ENCODE assay signal across 15 cellular contexts in genomic region chr18:24725644-24726043, GRCh38.
DNase-seq lines count a peak whose midpoint lies in the region; ATAC-seq and TF ChIP-seq lines count a peak whose summit lies in the region.
"Had no signal": no experiment of that assay in that cellular context is flagged by ENCODE, and none has a peak within 500 bp of the region (broad histone marks: within the 10 kb centered on the region; RNA-seq: fewer than 3 reads in every experiment).

No MANE protein-coding gene starts in this region.

- no peaks in the 10 kb centered on the region for H3K79me2 ChIP-seq in SK-N-SH (ENCODE audit: insufficient read depth)
- H3K79me2 ChIP-seq in OCI-LY7 (ENCODE audit: insufficient read depth, low read depth, low read length), result no peaks in the 10 kb centered on the region

- H3K4me2 ChIP-seq in SK-N-SH (no peak overlapping the region), OCI-LY7 (ENCODE audit: low read length) (no peak overlapping the region)

- H3K27me3 Mint-ChIP-seq in brain (peaks cover 9% of the 10 kb centered on the region), glutamatergic neuron (ENCODE audit: unreplicated experiment) (peaks cover 6% of the 10 kb centered on the region)

- H3K4me3 ChIP-seq in SK-N-SH (ENCODE audit: low read depth in 2 of 2, low read length in 1 of 2) (no peak overlapping the region), OCI-LY7 (ENCODE audit: low read depth, low read length, poor library complexity, severe bottlenecking) (no peak overlapping the region)

- DNase-seq in SK-N-SH, result peak; percentile 30
- DNase-seq in glutamatergic neuron, result no peak
- DNase-seq in CD1c-positive myeloid dendritic cell (ENCODE audit: extremely low spot score), result no peak
- DNase-seq in OCI-LY7 (ENCODE audit: low spot score), result no peak
- DNase-seq: CD4-positive, CD25-positive, alpha-beta regulatory T cell; EL; Kasumi-1; NCI-H1048; NCI-H1436; NCI-H2029 had no signal

- peak overlapping the region in 3 of 5 experiments; percentile 62 to 75 (median 67) for H3K27ac Mint-ChIP-seq in brain
- H3K27ac Mint-ChIP-seq in glutamatergic neuron (ENCODE audit: unreplicated experiment), result peak overlapping the region; percentile 23
- H3K27ac Mint-ChIP-seq: B cell; CD4-positive, CD25-positive, alpha-beta regulatory T cell had no signal

- 40% methylated on average over 4 of the region's 4 CpGs for WGBS in SK-N-SH (ENCODE audit: low lambda C conversion rate)

- H3K36me3 ChIP-seq in SK-N-SH (replicated peaks in 1 of 2; ENCODE audit: control insufficient read depth in 1 of 2, insufficient read depth in 2 of 2, low read length in 1 of 2) (no peaks in the 10 kb centered on the region), OCI-LY7 (ENCODE audit: insufficient read depth, low read length) (no peaks in the 10 kb centered on the region)
- H3K36me3 ChIP-seq: SJCRH30 had no signal

- H3F3A ChIP-seq in SK-N-SH (replicated peaks; ENCODE audit: insufficient read depth), result no peaks in the 10 kb centered on the region

- H3K36me3 Mint-ChIP-seq in brain, result no peaks in the 10 kb centered on the region
- no peaks in the 10 kb centered on the region for H3K36me3 Mint-ChIP-seq in glutamatergic neuron (ENCODE audit: unreplicated experiment)
- H3K36me3 Mint-ChIP-seq: CD4-positive, CD25-positive, alpha-beta regulatory T cell had no signal

- TF ChIP-seq RAD21 in SK-N-SH (IDR thresholded peaks at IDR 0.05; ENCODE audit: low read length), result no peak

- TF ChIP-seq CTCF in SK-N-SH (IDR thresholded peaks at IDR 0.05) (no peak), brain (conservative IDR thresholded peaks at IDR 0.05) (no peak), glutamatergic neuron (IDR thresholded peaks at IDR 0.05; ENCODE audit: partially characterized antibody, unreplicated experiment) (no peak), OCI-LY7 (conservative IDR thresholded peaks at IDR 0.05; ENCODE audit: low read length) (no peak)

- H3K9me3 Mint-ChIP-seq in brain (peaks cover 0 to 10% (median 2%) of the 10 kb centered on the region in 5 experiments), glutamatergic neuron (ENCODE audit: unreplicated experiment) (peaks cover 2% of the 10 kb centered on the region)

- H3K27ac ChIP-seq in SK-N-SH (ENCODE audit: low read depth in 2 of 2, low read length in 1 of 2), result no peak overlapping the region
- no peak overlapping the region for H3K27ac ChIP-seq in OCI-LY7 (ENCODE audit: low read depth, low read length, poor library complexity, severe bottlenecking)
- H3K27ac ChIP-seq: SJCRH30 had no signal

- H3K27me3 ChIP-seq in SK-N-SH (ENCODE audit: insufficient read depth), result peaks cover under 1% of the 10 kb centered on the region; the same call in 1 of the 2 replicates
- H3K27me3 ChIP-seq: SJCRH30 had no signal

- H3K4me1 ChIP-seq in SK-N-SH (ENCODE audit: control insufficient read depth in 1 of 2, insufficient read depth in 2 of 2, low read depth in 1 of 2, low read length in 1 of 2) (peaks cover 0 to 3% of the 10 kb centered on the region in 2 experiments; a peak in 2 of 4 replicates), OCI-LY7 (ENCODE audit: insufficient read depth, low read length, poor library complexity, severe bottlenecking) (no peaks in the 10 kb centered on the region)

- H3K4me3 Mint-ChIP-seq in brain, result no peak overlapping the region
- H3K4me3 Mint-ChIP-seq in glutamatergic neuron (ENCODE audit: unreplicated experiment), result no peak overlapping the region
- H3K4me3 Mint-ChIP-seq: B cell; CD4-positive, CD25-positive, alpha-beta regulatory T cell had no signal

- intact Hi-C loops in OCI-LY7 (cut with micrococcal nuclease; ENCODE audit: unreplicated experiment), result loop anchor here (1.0 to 5.0 kb wide), 4 partner anchors 125 to 368 kb away; no protein-coding TSS in a partner anchor

- H3K9me2 ChIP-seq in SK-N-SH (no peaks in the 10 kb centered on the region), OCI-LY7 (ENCODE audit: insufficient read depth, low read length) (no peaks in the 10 kb centered on the region)

- no peaks in the 10 kb centered on the region for H4K20me1 ChIP-seq in SK-N-SH (ENCODE audit: insufficient read depth)
- no peaks in the 10 kb centered on the region for H4K20me1 ChIP-seq in OCI-LY7 (ENCODE audit: insufficient read depth, low read length)

- POLR2A ChIA-PET in SK-N-SH (lab: Yijun Ruan, JAX), result no interaction called here
- POLR2A ChIA-PET in OCI-LY7 (lab: Charles Lee), result no interaction called here

- H3K4me1 Mint-ChIP-seq in brain, result peaks cover 28% of the 10 kb centered on the region
- peaks cover 34% of the 10 kb centered on the region for H3K4me1 Mint-ChIP-seq in glutamatergic neuron (ENCODE audit: low read depth, unreplicated experiment)

- H3K9ac ChIP-seq in SK-N-SH, result no peak overlapping the region

- ATAC-seq in SK-N-SH treated with all-trans-retinoic acid at 6 μM for 48 hours (no peak), HG03196 (IDR thresholded peaks at IDR 0.05; ENCODE audit: unreplicated experiment) (no peak)

- CTCF ChIA-PET in SK-N-SH (lab: Yijun Ruan, JAX), result interaction anchor here (1.0 to 4.4 kb wide), 19 partner anchors 8 to 258 kb away, joined by 3 to 151 read pairs (median 14); no protein-coding TSS in a partner anchor
- CTCF ChIA-PET in OCI-LY7 (lab: Charles Lee; ENCODE audit: unreplicated experiment), result no interaction called here

- no peak overlapping the region for H2AFZ ChIP-seq in SK-N-SH (ENCODE audit: low read depth)
- H2AFZ ChIP-seq in OCI-LY7 (ENCODE audit: low read length), result no peak overlapping the region

- no TSS peak for BruUV-seq in OCI-LY7 (replicated peaks; lab: Mats Ljungman, UMichigan)

- TF ChIP-seq EP300 in SK-N-SH (IDR thresholded peaks at IDR 0.05; ENCODE audit: borderline replicate concordance in 1 of 2, low read depth in 1 of 2, low read length in 1 of 2), result no peak

- H3K9me3 ChIP-seq in SK-N-SH (no peaks in the 10 kb centered on the region), OCI-LY7 (ENCODE audit: low read length) (no peaks in the 10 kb centered on the region)
- H3K9me3 ChIP-seq: SJCRH30 had no signal

TF ChIP-seq in SK-N-SH, 30 proteins besides CTCF, POLR2A, EP300 and RAD21:
- TF ChIP-seq ZBTB33 (IDR thresholded peaks at IDR 0.05; ENCODE audit: borderline replicate concordance, low read depth), result no peak
- no peak for TF ChIP-seq JUND (IDR thresholded peaks at IDR 0.05)
- TF ChIP-seq MEF2A (IDR thresholded peaks at IDR 0.05; ENCODE audit: borderline replicate concordance, low read depth), result no peak
- no peak for TF ChIP-seq GABPA (IDR thresholded peaks at IDR 0.05; ENCODE audit: low read depth)
- no peak for TF ChIP-seq EZH2phosphoT487 (IDR thresholded peaks at IDR 0.05; ENCODE audit: borderline replicate concordance, low read depth)
- TF ChIP-seq TCF12 (IDR thresholded peaks at IDR 0.05), result no peak
- no peak for TF ChIP-seq RXRA (IDR thresholded peaks at IDR 0.05; ENCODE audit: borderline replicate concordance, low read depth)
- TF ChIP-seq TEAD4 (IDR thresholded peaks at IDR 0.05; ENCODE audit: borderline replicate concordance, insufficient read depth), result no peak
- TF ChIP-seq FOXJ3 (CRISPR knock-in tag; IDR thresholded peaks at IDR 0.05), result no peak

TF ChIP-seq in SK-N-SH treated with all-trans-retinoic acid at 6 μM for 48 hours, 23 proteins besides CTCF, POLR2A, EP300 and RAD21 (continues in another document):
- no peak for TF ChIP-seq ZFP30 (CRISPR knock-in tag; IDR thresholded peaks at IDR 0.05)
- TF ChIP-seq RARB (CRISPR knock-in tag; IDR thresholded peaks at IDR 0.05), result no peak
- no peak for TF ChIP-seq PATZ1 (CRISPR knock-in tag; IDR thresholded peaks at IDR 0.05; ENCODE audit: borderline replicate concordance)
- no peak for TF ChIP-seq PPARA (CRISPR knock-in tag; IDR thresholded peaks at IDR 0.05; ENCODE audit: borderline replicate concordance)
- TF ChIP-seq SNAI2 (CRISPR knock-in tag; IDR thresholded peaks at IDR 0.05), result no peak
- TF ChIP-seq ZC3H10 (CRISPR knock-in tag; IDR thresholded peaks at IDR 0.05), result no peak
- TF ChIP-seq POU6F1 (CRISPR knock-in tag; IDR thresholded peaks at IDR 0.05; ENCODE audit: borderline replicate concordance, low read depth), result no peak
- no peak for TF ChIP-seq ARNTL (CRISPR knock-in tag; IDR thresholded peaks at IDR 0.05; ENCODE audit: borderline replicate concordance, low read depth)
- no peak for TF ChIP-seq TOX (CRISPR knock-in tag; IDR thresholded peaks at IDR 0.05; ENCODE audit: borderline replicate concordance)
- TF ChIP-seq ZNF565 (CRISPR knock-in tag; conservative IDR thresholded peaks at IDR 0.05; ENCODE audit: low read depth), result no peak
- no peak for TF ChIP-seq ZNF8 (CRISPR knock-in tag; IDR thresholded peaks at IDR 0.05)
